ENCODE assay signal across 12 cellular contexts in genomic region chr12:101828463-101829196, GRCh38. TPM values are rescaled to one million over a fixed set of nuclear protein-coding genes. Genes with fewer than 3 reads are reported as not detected.
DNase-seq lines count a peak whose midpoint lies in the region; ATAC-seq, FAIRE-seq and TF ChIP-seq lines count a peak whose summit lies in the region.
"Had no signal": no experiment of that assay in that cellular context is flagged by ENCODE, and none has a peak within 500 bp of the region (broad histone marks: within the 10 kb centered on the region; RNA-seq: fewer than 3 reads in every experiment).

No MANE protein-coding gene starts in this region.

- ATAC-seq in HG03442 (IDR thresholded peaks at IDR 0.05; ENCODE audit: unreplicated experiment): no peak
- no peak for ATAC-seq in HG02763 (IDR thresholded peaks at IDR 0.05; ENCODE audit: unreplicated experiment)

- TF ChIP-seq RAD21 in liver (IDR thresholded peaks at IDR 0.05): no peak

- peak overlapping the region; percentile 62 for H3K4me2 ChIP-seq in SU-DHL-6 (ENCODE audit: low read depth, low read length, poor library complexity, severe bottlenecking)

- H3K27ac ChIP-seq in SU-DHL-6 (ENCODE audit: low read depth, low read length) (no peak overlapping the region), liver (ENCODE audit: low read depth in 1 of 2, low read length in 2 of 2) (no peak overlapping the region)
- H3K27ac ChIP-seq: right lobe of liver had no signal

- WGBS in liver: 66% methylated on average over 6 of the region's 6 CpGs

- H3F3A ChIP-seq in SU-DHL-6 (ENCODE audit: insufficient read depth): peaks cover 13% of the 10 kb centered on the region; the same call in 1 of the 2 replicates

- TF ChIP-seq CTCF in SU-DHL-6 (IDR thresholded peaks at IDR 0.05; ENCODE audit: insufficient read depth, low read length, poor library complexity, severe bottlenecking) (no peak), liver (IDR thresholded peaks at IDR 0.05; ENCODE audit: low read depth, low read length, missing input control) (no peak)

- H3K4me1 ChIP-seq in liver (ENCODE audit: control insufficient read depth in 4 of 4, insufficient read depth in 4 of 4, low read length in 3 of 4): peaks cover 3 to 19% (median 9%) of the 10 kb centered on the region in 4 donors

- no peak overlapping the region for H2AFZ ChIP-seq in SU-DHL-6 (ENCODE audit: low read depth, low read length, severe bottlenecking)

- H3K9ac ChIP-seq in SU-DHL-6 (ENCODE audit: low read length): 0 out of 2 replicates have a peak overlapping the region, but pooled peaks have one; percentile 73
- no peak overlapping the region for H3K9ac ChIP-seq in liver (ENCODE audit: low read depth in 1 of 2, low read length in 2 of 2)

- H3K79me2 ChIP-seq in SU-DHL-6 (ENCODE audit: insufficient read depth, low read length): peaks cover 26% of the 10 kb centered on the region; the same call in 1 of the 2 replicates

- H3K4me3 ChIP-seq in SU-DHL-6 (ENCODE audit: insufficient read depth, low read length, poor library complexity, severe bottlenecking) (no peak overlapping the region), liver (ENCODE audit: low read depth in 1 of 3, low read length in 3 of 3) (no peak overlapping the region)

- no peaks in the 10 kb centered on the region for H3K9me2 ChIP-seq in SU-DHL-6 (replicated peaks; ENCODE audit: insufficient read depth, low read length)

- H3K27me3 ChIP-seq in SU-DHL-6 (ENCODE audit: low read length) (no peaks in the 10 kb centered on the region), liver (ENCODE audit: control insufficient read depth in 4 of 4, insufficient read depth in 4 of 4, low read length in 3 of 4) (no peaks in the 10 kb centered on the region)
- H3K27me3 ChIP-seq: right lobe of liver had no signal

- no peaks in the 10 kb centered on the region for H4K20me1 ChIP-seq in SU-DHL-6 (ENCODE audit: low read depth, low read length)

- no peaks in the 10 kb centered on the region for H3K36me3 ChIP-seq in SU-DHL-6 (ENCODE audit: low read length)
- no peaks in the 10 kb centered on the region for H3K36me3 ChIP-seq in liver (ENCODE audit: control insufficient read depth in 4 of 4, insufficient read depth in 3 of 4, low read depth in 1 of 4, low read length in 3 of 4)
- H3K36me3 ChIP-seq: right lobe of liver had no signal

- H3K9me3 ChIP-seq in SU-DHL-6 (ENCODE audit: insufficient read depth, low read length) (no peaks in the 10 kb centered on the region), liver (ENCODE audit: control insufficient read depth in 4 of 4, low read length in 3 of 4) (no peaks in the 10 kb centered on the region)
- H3K9me3 ChIP-seq: right lobe of liver had no signal

- DNase-seq in COLO668 (lab: John Stamatoyannopoulos, UW; ENCODE audit: unreplicated experiment) (peak; percentile 27), GM19239 (ENCODE audit: insufficient read length, low spot score) (no peak), NCI-H1092 treated with DMSO at 0.1 percent for 48 hours (lab: John Stamatoyannopoulos, UW) (no peak), foreskin melanocyte (no peak)
- DNase-seq: activated CD4-positive, CD25-positive, alpha-beta regulatory T cell; GF-D8; IMR-90 had no signal

- FAIRE-seq in GM19239 (lab: Jason Lieb, UNC): peak; percentile 66

TF ChIP-seq in liver, 16 proteins besides CTCF, POLR2A, EP300 and RAD21:
- TF ChIP-seq HNF4A (conservative IDR thresholded peaks at IDR 0.05) (peak in 1 of 2 donors; percentile 9), EGR1 (IDR thresholded peaks at IDR 0.05; ENCODE audit: low read depth in 2 of 2) (no peak), YY1 (IDR thresholded peaks at IDR 0.05) (peak; percentile 25)

RNA-seq across cellular contexts. Expression of gene GNPTAB, which starts 2.1 kb away (rescaled TPM):
- 10 to 100 TPM in 1 of 2 donors, 1 to 10 TPM in 1; 8.3 to 11.1 TPM for total RNA-seq in liver
- 1 to 10 TPM; 4.6 to 7.2 TPM for polyA plus RNA-seq in liver

RNA-seq across cellular contexts. Expression of gene DRAM1, which starts 48.8 kb away (rescaled TPM):
- total RNA-seq in liver: 1 to 10 TPM; 2.7 to 7.8 TPM
- polyA plus RNA-seq in liver: 1 to 10 TPM; 3.0 to 3.9 TPM
